In genomic region chr10:98173258-98173657, GRCh38 we compare ENCODE assay signal across 21 cellular contexts. TPM values are rescaled to one million over a fixed set of nuclear protein-coding genes. Genes with fewer than 3 reads are reported as not detected.
A peak's percentile ranks its signal among the peaks of the same experiment; 100 is the strongest.
DNase-seq lines count a peak whose midpoint lies in the region; ATAC-seq and TF ChIP-seq lines count a peak whose summit lies in the region.
"Had no signal": no experiment of that assay in that cellular context is flagged by ENCODE, and none has a peak within 500 bp of the region (broad histone marks: within the 10 kb centered on the region; RNA-seq: fewer than 3 reads in every experiment).

No MANE protein-coding gene starts in this region.

- peak; percentile 78 for DNase-seq in GM23338 (ENCODE audit: low spot score)
- DNase-seq in NT2/D1 (ENCODE audit: low read depth, low spot score), result peak; percentile 11
- peak; percentile 33 for DNase-seq in iPS DF 19.7 (ENCODE audit: low read depth, low spot score)
- DNase-seq in activated effector memory CD4-positive, alpha-beta T cell treated with Interleukin-2 at 50 U/mL for 16 hours, result no peak
- DNase-seq in smooth muscle cell (lab: John Stamatoyannopoulos, UW; ENCODE audit: unreplicated experiment), result no peak
- DNase-seq: AML-193; CD4-positive, alpha-beta T cell; DMS79 treated with DMSO at 0.1 percent for 48 hours; GDM1; HFFc6; NCI-H1092 treated with DMSO at 0.1 percent for 48 hours; NCI-H187; NCI-H2171; NCI-H510A treated with DMSO at 0.1 percent for 48 hours; OCI-M1; RPMI8226 had no signal

- no peak for TF ChIP-seq RAD21 in neural cell (conservative IDR thresholded peaks at IDR 0.05)

- TF ChIP-seq EP300 in neural cell (conservative IDR thresholded peaks at IDR 0.05; ENCODE audit: poor library complexity, severe bottlenecking), result no peak

- peak overlapping the region; percentile 88 for H3K27ac Mint-ChIP-seq in GM23338
- H3K27ac Mint-ChIP-seq: CD4-positive, alpha-beta T cell; HFFc6 had no signal

- H3K4me2 ChIP-seq in GM23338, result peak overlapping the region; percentile 40
- no peak overlapping the region for H3K4me2 ChIP-seq in neural cell (ENCODE audit: low read length)
- H3K4me2 ChIP-seq in smooth muscle cell, result no peak overlapping the region
- H3K4me2 ChIP-seq: KMS-11 had no signal

- H3K4me3 Mint-ChIP-seq in GM23338, result peak overlapping the region; percentile 37; the same call in 2 of the 3 replicates
- H3K4me3 Mint-ChIP-seq: CD4-positive, alpha-beta T cell; HFFc6 had no signal

- H3K4me3 ChIP-seq in GM23338 (peak overlapping the region; percentile 29; the same call in 1 of the 2 replicates), NT2/D1 (ENCODE audit: insufficient read length, low read depth) (no peak overlapping the region), neural cell (ENCODE audit: low read length) (no peak overlapping the region), smooth muscle cell (no peak overlapping the region)
- H3K4me3 ChIP-seq: GM23248 had no signal

- no peaks in the 10 kb centered on the region for H3F3A ChIP-seq in GM23338 (replicated peaks; ENCODE audit: low read depth)
- H3F3A ChIP-seq in neural cell (ENCODE audit: insufficient read depth, low read length, poor library complexity, severe bottlenecking), result no peaks in the 10 kb centered on the region
- no peaks in the 10 kb centered on the region for H3F3A ChIP-seq in smooth muscle cell (ENCODE audit: low read depth)

- no peak overlapping the region for H3K9ac ChIP-seq in NT2/D1 (ENCODE audit: insufficient read length, low read depth)
- H3K9ac ChIP-seq in neural cell (ENCODE audit: low read length), result no peak overlapping the region
- H3K9ac ChIP-seq in smooth muscle cell (ENCODE audit: low read depth), result no peak overlapping the region
- H3K9ac ChIP-seq: GM23248, KMS-11 had no signal

- H3K27me3 Mint-ChIP-seq in GM23338 (ENCODE audit: insufficient read depth, low read depth, poor library complexity), result peaks cover 2% of the 10 kb centered on the region
- H3K27me3 Mint-ChIP-seq: CD4-positive, alpha-beta T cell had no signal

- H3K9me3 ChIP-seq in NT2/D1 (ENCODE audit: insufficient read depth, low read length) (no peaks in the 10 kb centered on the region), neural cell (ENCODE audit: low read length) (no peaks in the 10 kb centered on the region), smooth muscle cell (replicated peaks; ENCODE audit: low read depth) (no peaks in the 10 kb centered on the region)

- H3K36me3 ChIP-seq in GM23338 (ENCODE audit: insufficient read depth), result no peaks in the 10 kb centered on the region
- H3K36me3 ChIP-seq in NT2/D1 (ENCODE audit: insufficient read depth, insufficient read length, low read length), result no peaks in the 10 kb centered on the region
- no peaks in the 10 kb centered on the region for H3K36me3 ChIP-seq in neural cell (ENCODE audit: insufficient read depth, low read length)
- no peaks in the 10 kb centered on the region for H3K36me3 ChIP-seq in smooth muscle cell (ENCODE audit: low read depth)

- peaks cover 43% of the 10 kb centered on the region for H3K79me2 ChIP-seq in GM23338 (replicated peaks; ENCODE audit: insufficient read depth)
- H3K79me2 ChIP-seq in neural cell (replicated peaks; ENCODE audit: insufficient read depth, low read length), result no peaks in the 10 kb centered on the region
- H3K79me2 ChIP-seq in smooth muscle cell (ENCODE audit: low read depth), result peaks cover 10% of the 10 kb centered on the region

- H3K36me3 Mint-ChIP-seq in GM23338 (ENCODE audit: low read depth), result peaks cover 15% of the 10 kb centered on the region; the same call in 2 of the 3 replicates

- TF ChIP-seq CTCF in GM23338 (conservative IDR thresholded peaks at IDR 0.05; ENCODE audit: low read depth in 2 of 2), result no peak
- no peak for TF ChIP-seq CTCF in neural cell (IDR thresholded peaks at IDR 0.05; ENCODE audit: poor library complexity, severe bottlenecking)
- no peak for TF ChIP-seq CTCF in smooth muscle cell (IDR thresholded peaks at IDR 0.05; ENCODE audit: borderline replicate concordance, insufficient read depth, poor library complexity, severe bottlenecking)

- H3K27me3 ChIP-seq in GM23338 (ENCODE audit: insufficient read depth) (no peaks in the 10 kb centered on the region), NT2/D1 (ENCODE audit: insufficient read depth, insufficient read length) (no peaks in the 10 kb centered on the region), neural cell (ENCODE audit: insufficient read depth, low read depth, low read length) (no peaks in the 10 kb centered on the region), smooth muscle cell (ENCODE audit: low read depth) (no peaks in the 10 kb centered on the region)

- peak overlapping the region; percentile 1; the same call in 1 of the 2 replicates for H3K27ac ChIP-seq in GM23338 (ENCODE audit: low read depth)
- peak overlapping the region; percentile 37 for H3K27ac ChIP-seq in neural cell (ENCODE audit: low read length)
- no peak overlapping the region for H3K27ac ChIP-seq in smooth muscle cell (ENCODE audit: low read depth)
- H3K27ac ChIP-seq: HL-60, KMS-11 had no signal

- H3K9me2 ChIP-seq in GM23338 (ENCODE audit: insufficient read depth) (no peaks in the 10 kb centered on the region), neural cell (ENCODE audit: insufficient read depth, low read length) (no peaks in the 10 kb centered on the region)

- H2AFZ ChIP-seq in GM23338, result no peak overlapping the region
- no peak overlapping the region for H2AFZ ChIP-seq in neural cell (ENCODE audit: low read depth, low read length)
- no peak overlapping the region for H2AFZ ChIP-seq in smooth muscle cell (ENCODE audit: low read depth)
- H2AFZ ChIP-seq: GM23248 had no signal

- H4K20me1 ChIP-seq in GM23338 (replicated peaks; ENCODE audit: insufficient read depth) (no peaks in the 10 kb centered on the region), neural cell (ENCODE audit: insufficient read depth) (no peaks in the 10 kb centered on the region), smooth muscle cell (ENCODE audit: low read depth) (peaks cover 75% of the 10 kb centered on the region)

- H3K4me1 ChIP-seq in GM23338 (ENCODE audit: insufficient read depth), result peaks cover 41% of the 10 kb centered on the region
- H3K4me1 ChIP-seq in NT2/D1 (ENCODE audit: insufficient read depth, insufficient read length), result no peaks in the 10 kb centered on the region
- H3K4me1 ChIP-seq in smooth muscle cell (ENCODE audit: low read depth), result peaks cover 6% of the 10 kb centered on the region

- WGBS in smooth muscle cell (ENCODE audit: low lambda C conversion rate), result 90% methylated on average over 6 of the region's 6 CpGs

- peaks cover 50% of the 10 kb centered on the region for H3K4me1 Mint-ChIP-seq in GM23338

- ATAC-seq in GM23338 (peak; percentile 85), GM21528 (IDR thresholded peaks at IDR 0.05; ENCODE audit: low FRiP score, unreplicated experiment) (no peak)

- H3K9me3 Mint-ChIP-seq in GM23338, result peaks cover 4% of the 10 kb centered on the region; the same call in 2 of the 3 replicates
- H3K9me3 Mint-ChIP-seq: CD4-positive, alpha-beta T cell; HFFc6 had no signal

TF ChIP-seq in GM23338, 12 proteins besides CTCF, POLR2A, EP300 and RAD21 (continues in another document):
- no peak for TF ChIP-seq ZNF114 (CRISPR knock-in tag; IDR thresholded peaks at IDR 0.05)
- no peak for TF ChIP-seq JUNB (IDR thresholded peaks at IDR 0.05; ENCODE audit: unreplicated experiment)
- TF ChIP-seq CREB1 (CRISPR knock-in tag; IDR thresholded peaks at IDR 0.05; ENCODE audit: low read depth), result no peak
- no peak for TF ChIP-seq POLR2AphosphoS5 (IDR thresholded peaks at IDR 0.05; ENCODE audit: low read depth)
- TF ChIP-seq EZH2phosphoT487 (IDR thresholded peaks at IDR 0.05; ENCODE audit: unreplicated experiment), result no peak
- no peak for TF ChIP-seq STAT1 (IDR thresholded peaks at IDR 0.05; ENCODE audit: unreplicated experiment)

TF ChIP-seq in neural cell, 6 proteins besides CTCF, POLR2A, EP300 and RAD21:
- TF ChIP-seq MXI1 (conservative IDR thresholded peaks at IDR 0.05; ENCODE audit: poor library complexity, severe bottlenecking) (no peak), EZH2 (IDR thresholded peaks at IDR 0.05; ENCODE audit: borderline replicate concordance, insufficient read depth, low read length, poor library complexity, severe bottlenecking) (no peak), POLR2AphosphoS5 (IDR thresholded peaks at IDR 0.05) (peak; percentile 18), REST (IDR thresholded peaks at IDR 0.05; ENCODE audit: borderline replicate concordance) (peak; percentile 31), TAF1 (IDR thresholded peaks at IDR 0.05; ENCODE audit: low read depth) (no peak), SMC3 (conservative IDR thresholded peaks at IDR 0.05; ENCODE audit: poor library complexity) (no peak)
TF ChIP-seq in neural cell: peak in this region for 2.

RNA-seq across cellular contexts. Expression of gene R3HCC1L, which starts 38.8 kb away (rescaled TPM):
- total RNA-seq in GM23338 (2014; rRNA removed; shearing (Covaris generic)), result 13.6 and 15.8 TPM in 2 replicates
- polyA plus RNA-seq in GM23338 (2016; fragmentation: Nextera tagmentation; extraction: Ambion mirVana) (7.2 and 9.3 TPM in 2 replicates), neural cell (11.1 and 12.8 TPM in 2 replicates), smooth muscle cell (12.2 and 18.1 TPM in 2 replicates)
- polyA minus RNA-seq in neural cell, result 27.5 and 34.3 TPM in 2 replicates
- 11.4 and 18.0 TPM in 2 replicates for total RNA-seq in smooth muscle cell

Comparison
In these comparisons a context has a peak if more than half of its experiments do, and no peak if none do; other contexts are left out.
1. DNase-seq: peak in GM23338 (single experiment), NT2/D1 (single experiment) and iPS DF 19.7 (single experiment); none in activated effector memory CD4-positive, alpha-beta T cell treated with Interleukin-2 at 50 U/mL for 16 hours (single experiment) and smooth muscle cell (single experiment).